Comparison of ENCODE assay signal across 25 cellular contexts in genomic region chr2:193988784-193989183, GRCh38.
DNase-seq lines count a peak whose midpoint lies in the region; ATAC-seq, FAIRE-seq and TF ChIP-seq lines count a peak whose summit lies in the region.
"Had no signal": no experiment of that assay in that cellular context is flagged by ENCODE, and none has a peak within 500 bp of the region (broad histone marks: within the 10 kb centered on the region; RNA-seq: fewer than 3 reads in every experiment).

No MANE protein-coding gene starts in this region.

- H2AK5ac ChIP-seq in mesendoderm (ENCODE audit: low read length), result no peak overlapping the region

- H3K4me1 ChIP-seq in ACC112 (ENCODE audit: control insufficient read depth, insufficient read depth, low read length, unreplicated experiment) (no peaks in the 10 kb centered on the region), GM23248 (ENCODE audit: insufficient read depth) (no peaks in the 10 kb centered on the region), astrocyte (ENCODE audit: insufficient read depth, low read length) (no peaks in the 10 kb centered on the region), mesendoderm (ENCODE audit: control insufficient read depth, low read depth, low read length) (no peaks in the 10 kb centered on the region), testis (no peaks in the 10 kb centered on the region)
- H3K4me1 ChIP-seq: BLaER1 treated with 17β-estradiol and CSF1 and Interleukin-3, amounts not matched to agents 10 nM and 100 nM had no signal

- 0 to 3% methylated on average over 1 of the region's 1 CpG for WGBS in GM23248 (ENCODE audit: low coverage in 1 of 2, low lambda C conversion rate in 2 of 2, missing lambda C conversion rate in 2 of 2), 2 experiments
- WGBS in mesendoderm (ENCODE audit: extremely low coverage, insufficient coverage, low lambda C conversion rate), result no CpG with 5 or more reads among the region's 1 CpG
- WGBS in testis, 2 donors, result 71 to 88% methylated on average over 1 of the region's 1 CpG

- no peaks in the 10 kb centered on the region for H3K27me3 Mint-ChIP-seq in astrocyte (ENCODE audit: low read depth, unreplicated experiment)
- H3K27me3 Mint-ChIP-seq: B cell had no signal

- no peaks in the 10 kb centered on the region for H3K36me3 Mint-ChIP-seq in astrocyte (ENCODE audit: low read depth, unreplicated experiment)
- no peaks in the 10 kb centered on the region for H3K36me3 Mint-ChIP-seq in activated naive CD4-positive, alpha-beta T cell treated with anti-CD3 and anti-CD28 coated beads, Interleukin-2, amount 50 U/mL, for 72 hours
- H3K36me3 Mint-ChIP-seq in stimulated activated effector memory CD8-positive, alpha-beta T cell treated with anti-CD3 and anti-CD28 coated beads, Interleukin-12 subunit alpha, Interleukin-12 subunit beta, amount 100 ng/mL, for 72 hours, result no peaks in the 10 kb centered on the region
- H3K36me3 Mint-ChIP-seq: CD8-positive, alpha-beta T cell had no signal

- H3K4me2 ChIP-seq in GM23248 (ENCODE audit: unreplicated experiment), result no peak overlapping the region
- no peak overlapping the region for H3K4me2 ChIP-seq in astrocyte (ENCODE audit: low read length)
- no peak overlapping the region for H3K4me2 ChIP-seq in mesendoderm (ENCODE audit: low read length)
- H3K4me2 ChIP-seq: BLaER1 treated with 17β-estradiol and CSF1 and Interleukin-3, amounts not matched to agents 10 nM and 100 nM had no signal

- FAIRE-seq in astrocyte (lab: Jason Lieb, UNC), result no peak
- FAIRE-seq: G401.6, GM12891, GM19239, HTR-8/SVneo had no signal

- H3K79me2 ChIP-seq in ACC112 (ENCODE audit: control insufficient read depth, insufficient read depth, low read length, unreplicated experiment) (no peaks in the 10 kb centered on the region), GM23248 (ENCODE audit: insufficient read depth) (no peaks in the 10 kb centered on the region), astrocyte (ENCODE audit: insufficient read depth, low read length) (no peaks in the 10 kb centered on the region), mesendoderm (ENCODE audit: control insufficient read depth, insufficient read depth, low read length) (no peaks in the 10 kb centered on the region)

- peaks cover 5% of the 10 kb centered on the region for H3K4me1 Mint-ChIP-seq in astrocyte (ENCODE audit: low read depth, unreplicated experiment)
- H3K4me1 Mint-ChIP-seq in stimulated activated effector memory CD8-positive, alpha-beta T cell treated with anti-CD3 and anti-CD28 coated beads, Interleukin-12 subunit alpha, Interleukin-12 subunit beta, amount 100 ng/mL, for 72 hours, result no peaks in the 10 kb centered on the region
- H3K4me1 Mint-ChIP-seq: B cell had no signal

- H3K56ac ChIP-seq in mesendoderm (ENCODE audit: low read length), result no peak overlapping the region

- no peaks in the 10 kb centered on the region for H3K9me2 ChIP-seq in GM23248 (ENCODE audit: insufficient read depth)

- H3K4ac ChIP-seq in mesendoderm (ENCODE audit: low read depth, low read length), result no peak overlapping the region

- no peak for DNase-seq in GM23248
- DNase-seq in astrocyte (ENCODE audit: low read depth), result no peak
- no peak for DNase-seq in mesendoderm
- no peak for DNase-seq in testis
- no peak for DNase-seq in GM20000 (ENCODE audit: low spot score)
- no peak for DNase-seq in activated naive CD4-positive, alpha-beta T cell treated with anti-CD3 and anti-CD28 coated beads, Interleukin-2, amount 50 U/mL, for 72 hours (ENCODE audit: low spot score in 2 of 2)
- DNase-seq in stimulated activated effector memory CD8-positive, alpha-beta T cell treated with anti-CD3 and anti-CD28 coated beads, Interleukin-12 subunit alpha, Interleukin-12 subunit beta, amount 100 ng/mL, for 72 hours (ENCODE audit: low spot score in 2 of 2), result no peak
- DNase-seq: 8988T; CD8-positive, alpha-beta T cell; DMS 273 treated with DMSO at 0.1 percent for 48 hours; DMS53; DND-41; EL; GOT3; H7; HFFc6; IMR-90 had no signal

- intact Hi-C loops in testis (cut with DNase I; ENCODE audit: low total_unique reads), result no loop called here

- ATAC-seq in activated naive CD4-positive, alpha-beta T cell treated with anti-CD3 and anti-CD28 coated beads, Interleukin-2, amount 50 U/mL, for 72 hours, result no peak
- ATAC-seq in stimulated activated effector memory CD8-positive, alpha-beta T cell treated with anti-CD3 and anti-CD28 coated beads, Interleukin-12 subunit alpha, Interleukin-12 subunit beta, amount 100 ng/mL, for 72 hours, result no peak
- ATAC-seq: CD8-positive, alpha-beta T cell; HCT116 had no signal

- no peak overlapping the region for H2BK5ac ChIP-seq in mesendoderm (ENCODE audit: low read length)

- no peak overlapping the region for H3K4me3 Mint-ChIP-seq in astrocyte (ENCODE audit: unreplicated experiment)
- no peak overlapping the region for H3K4me3 Mint-ChIP-seq in stimulated activated effector memory CD8-positive, alpha-beta T cell treated with anti-CD3 and anti-CD28 coated beads, Interleukin-12 subunit alpha, Interleukin-12 subunit beta, amount 100 ng/mL, for 72 hours
- H3K4me3 Mint-ChIP-seq: B cell; CD8-positive, alpha-beta T cell; HFFc6 had no signal

- H3K18ac ChIP-seq in mesendoderm (ENCODE audit: low read length), result peak overlapping the region; percentile 11

- H4K5ac ChIP-seq in mesendoderm (ENCODE audit: low read length), result no peak overlapping the region

- H3K4me3 ChIP-seq in ACC112 (ENCODE audit: low read depth, low read length) (no peak overlapping the region), GM23248 (no peak overlapping the region), astrocyte (ENCODE audit: insufficient read depth, low read depth, low read length) (no peak overlapping the region), mesendoderm (ENCODE audit: low read length) (no peak overlapping the region), testis (no peak overlapping the region)
- H3K4me3 ChIP-seq: BLaER1 treated with 17β-estradiol and CSF1 and Interleukin-3, amounts not matched to agents 10 nM and 100 nM had no signal

- no peaks in the 10 kb centered on the region for H3K9me3 Mint-ChIP-seq in astrocyte (ENCODE audit: unreplicated experiment)
- no peaks in the 10 kb centered on the region for H3K9me3 Mint-ChIP-seq in activated naive CD4-positive, alpha-beta T cell treated with anti-CD3 and anti-CD28 coated beads, Interleukin-2, amount 50 U/mL, for 72 hours
- H3K9me3 Mint-ChIP-seq in stimulated activated effector memory CD8-positive, alpha-beta T cell treated with anti-CD3 and anti-CD28 coated beads, Interleukin-12 subunit alpha, Interleukin-12 subunit beta, amount 100 ng/mL, for 72 hours, result peaks cover 7% of the 10 kb centered on the region
- H3K9me3 Mint-ChIP-seq: CD8-positive, alpha-beta T cell had no signal

- no peak overlapping the region for H3K9ac ChIP-seq in GM23248
- no peak overlapping the region for H3K9ac ChIP-seq in astrocyte (ENCODE audit: low read length)
- H3K9ac ChIP-seq in mesendoderm (ENCODE audit: low read length), result no peak overlapping the region
- H3K9ac ChIP-seq: BLaER1 treated with 17β-estradiol and CSF1 and Interleukin-3, amounts not matched to agents 10 nM and 100 nM had no signal

- no peak overlapping the region for H3K27ac Mint-ChIP-seq in astrocyte (ENCODE audit: unreplicated experiment)
- H3K27ac Mint-ChIP-seq in activated naive CD4-positive, alpha-beta T cell treated with anti-CD3 and anti-CD28 coated beads, Interleukin-2, amount 50 U/mL, for 72 hours, result no peak overlapping the region
- H3K27ac Mint-ChIP-seq in stimulated activated effector memory CD8-positive, alpha-beta T cell treated with anti-CD3 and anti-CD28 coated beads, Interleukin-12 subunit alpha, Interleukin-12 subunit beta, amount 100 ng/mL, for 72 hours, result no peak overlapping the region
- H3K27ac Mint-ChIP-seq: B cell; CD8-positive, alpha-beta T cell; HFFc6 had no signal

- H3F3A ChIP-seq in GM23248 (ENCODE audit: insufficient read depth), result no peaks in the 10 kb centered on the region

- H3K9me3 ChIP-seq in GM23248 (ENCODE audit: low read depth) (no peaks in the 10 kb centered on the region), astrocyte (ENCODE audit: insufficient read depth, low read depth, low read length) (no peaks in the 10 kb centered on the region), testis (no peaks in the 10 kb centered on the region)
- H3K9me3 ChIP-seq: BLaER1 treated with 17β-estradiol and CSF1 and Interleukin-3, amounts not matched to agents 10 nM and 100 nM had no signal

- TF ChIP-seq CTCF in astrocyte (IDR thresholded peaks at IDR 0.05; ENCODE audit: insufficient read depth, low read depth, low read length) (no peak), testis (IDR thresholded peaks at IDR 0.05) (no peak), GM20000 (IDR thresholded peaks at IDR 0.05; ENCODE audit: extremely low read depth, missing control alignments) (no peak)

- H4K20me1 ChIP-seq in GM23248 (ENCODE audit: insufficient read depth) (no peaks in the 10 kb centered on the region), astrocyte (ENCODE audit: insufficient read depth, low read length) (no peaks in the 10 kb centered on the region)
- H4K20me1 ChIP-seq: BLaER1 treated with 17β-estradiol and CSF1 and Interleukin-3, amounts not matched to agents 10 nM and 100 nM had no signal

- no peak overlapping the region for H4K8ac ChIP-seq in mesendoderm (ENCODE audit: low read depth, low read length)

- no peak for TF ChIP-seq POLR2A in testis (IDR thresholded peaks at IDR 0.05)

- H2BK120ac ChIP-seq in mesendoderm (ENCODE audit: low read depth, low read length), result no peak overlapping the region

- in situ Hi-C loops in GM23248 (cut with MboI), result no loop called here

- no peaks in the 10 kb centered on the region for H3K79me1 ChIP-seq in mesendoderm (ENCODE audit: low read length)

- no peak overlapping the region for H3K23ac ChIP-seq in mesendoderm (ENCODE audit: low read length)

- H2BK15ac ChIP-seq in mesendoderm (replicated peaks; ENCODE audit: low read depth), result no peak overlapping the region

- H3K27ac ChIP-seq in ACC112 (ENCODE audit: low read depth, low read length) (no peak overlapping the region), GM23248 (no peak overlapping the region), astrocyte (ENCODE audit: low read depth, low read length) (no peak overlapping the region), mesendoderm (ENCODE audit: low read depth, low read length) (no peak overlapping the region), testis (no peak overlapping the region)
- H3K27ac ChIP-seq: BLaER1 treated with 17β-estradiol and CSF1 and Interleukin-3, amounts not matched to agents 10 nM and 100 nM had no signal

- no peaks in the 10 kb centered on the region for H3K27me3 ChIP-seq in ACC112 (ENCODE audit: insufficient read depth, low read length)
- no peaks in the 10 kb centered on the region for H3K27me3 ChIP-seq in GM23248 (replicated peaks; ENCODE audit: insufficient read depth)
- H3K27me3 ChIP-seq in astrocyte (ENCODE audit: insufficient read depth, low read length), result no peaks in the 10 kb centered on the region
- no peaks in the 10 kb centered on the region for H3K27me3 ChIP-seq in mesendoderm (ENCODE audit: insufficient read depth, low read length, poor library complexity)
- H3K27me3 ChIP-seq in testis, result no peaks in the 10 kb centered on the region
- H3K27me3 ChIP-seq: BLaER1 treated with 17β-estradiol and CSF1 and Interleukin-3, amounts not matched to agents 10 nM and 100 nM had no signal

- no peaks in the 10 kb centered on the region for H3K36me3 ChIP-seq in ACC112 (ENCODE audit: insufficient read depth, low read length)
- no peaks in the 10 kb centered on the region for H3K36me3 ChIP-seq in GM23248 (ENCODE audit: low read depth)
- H3K36me3 ChIP-seq in astrocyte (ENCODE audit: insufficient read depth, low read length), result no peaks in the 10 kb centered on the region
- no peaks in the 10 kb centered on the region for H3K36me3 ChIP-seq in mesendoderm (ENCODE audit: control insufficient read depth, insufficient read depth, low read length)
- no peaks in the 10 kb centered on the region for H3K36me3 ChIP-seq in testis (ENCODE audit: low read depth, missing control alignments)
- H3K36me3 ChIP-seq: BLaER1 treated with 17β-estradiol and CSF1 and Interleukin-3, amounts not matched to agents 10 nM and 100 nM had no signal

- H2AFZ ChIP-seq in ACC112 (ENCODE audit: low read length, unreplicated experiment) (peak overlapping the region; percentile 35), GM23248 (peak overlapping the region; percentile 52), astrocyte (ENCODE audit: low read depth, low read length) (peak overlapping the region; percentile 19)
